11 cellular contexts compared by ENCODE assay signal in the genomic region with DNA sequence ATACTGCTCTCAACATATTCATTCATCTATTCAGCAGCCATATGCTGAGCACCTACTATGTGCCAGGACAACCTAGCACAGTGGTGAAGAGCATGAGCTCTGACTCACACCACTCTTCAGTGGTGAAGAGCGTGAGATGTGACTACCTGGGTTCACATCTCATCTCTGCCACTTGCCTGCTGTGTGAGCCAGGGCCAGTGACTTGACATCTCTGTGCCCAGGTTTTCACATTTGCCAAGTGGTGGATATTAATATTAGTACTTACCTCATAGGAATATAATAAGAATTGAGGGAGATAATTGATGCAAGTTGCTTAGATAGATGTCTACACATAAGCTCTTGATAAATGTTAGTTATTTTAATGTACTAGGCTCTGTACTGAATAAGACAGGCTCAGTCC.
"Had no signal": no experiment of that assay in that cellular context is flagged by ENCODE, and none has a peak within 500 bp of the region (broad histone marks: within the 10 kb centered on the region; RNA-seq: fewer than 3 reads in every experiment).

No MANE protein-coding gene starts in this region.

- FAIRE-seq: H1, H54 had no signal

- H3K9me3 ChIP-seq: HAP-1 had no signal

- H2AFZ ChIP-seq: GM23248, GM23338 had no signal

- H3K27ac ChIP-seq: GM23248 had no signal

- H3K4me2 ChIP-seq: GM23338 had no signal

- H3K36me3 ChIP-seq: HAP-1 had no signal

- DNase-seq: GM23248, GOT3, H7, H9, HCEC 1CT, HFFc6 had no signal

- H3K9ac ChIP-seq: GM23248 had no signal

- ATAC-seq: GM23338, HCT116 had no signal

- H3K4me3 ChIP-seq: GM23248, GM23338, HAP-1 had no signal

- H3K4me1 ChIP-seq: HAP-1 had no signal
